Comparison of ENCODE assay signal across 8 cellular contexts in genomic region chr21:26070822-26071425, GRCh38.
DNase-seq lines count a peak whose midpoint lies in the region; ATAC-seq and TF ChIP-seq lines count a peak whose summit lies in the region.

No MANE protein-coding gene starts in this region.

- H3K27ac ChIP-seq in brain microvascular endothelial cell (peak overlapping the region; percentile 36), mesodermal cell (ENCODE audit: low read depth, low read length, severe bottlenecking) (peak overlapping the region; percentile 43)

- H3K4me1 ChIP-seq in mesodermal cell (ENCODE audit: control insufficient read depth, insufficient read depth, low read length, poor library complexity, severe bottlenecking) = peaks cover 49% of the 10 kb centered on the region

- TF ChIP-seq CTCF in brain microvascular endothelial cell (IDR thresholded peaks at IDR 0.05; ENCODE audit: low read depth, low read length, missing control alignments) = no peak

- H3K36me3 ChIP-seq in brain microvascular endothelial cell (replicated peaks) = no peaks in the 10 kb centered on the region
- H3K36me3 ChIP-seq in mesodermal cell (ENCODE audit: control insufficient read depth, insufficient read depth, low read length) = no peaks in the 10 kb centered on the region

- H3K27me3 ChIP-seq in brain microvascular endothelial cell (replicated peaks) = no peaks in the 10 kb centered on the region

- in situ Hi-C loops in brain microvascular endothelial cell (cut with HindIII; ENCODE audit: low pct_ligation_motif_present, low sequenced_read_pairs) = no loop called here

- no peak for ATAC-seq in HG02678 (IDR thresholded peaks at IDR 0.05; ENCODE audit: unreplicated experiment)

- 57 to 63% methylated on average over 8 of the region's 8 CpGs for WGBS in mesodermal cell (ENCODE audit: insufficient coverage in 2 of 2), 2 experiments

- H3K9me3 ChIP-seq in mesodermal cell (ENCODE audit: control insufficient read depth, low read length) = no peaks in the 10 kb centered on the region

- DNase-seq in stimulated activated CD4-positive, alpha-beta T cell treated with anti-CD3 and anti-CD28 coated beads, Interleukin-15, amount 100 ng/mL, for 24 hours = peak; percentile 32
- DNase-seq in stimulated activated CD4-positive, alpha-beta T cell treated with anti-CD3 and anti-CD28 coated beads, Interleukin-2, amount 100 ng/mL, for 48 hours = no peak
- peak; percentile 74 for DNase-seq in NCI-H2171 treated with DMSO at 0.1 percent for 48 hours (lab: John Stamatoyannopoulos, UW)
- DNase-seq in brain microvascular endothelial cell = peak; percentile 48
- no peak for DNase-seq in NCI-H1930 (lab: John Stamatoyannopoulos, UW)
- DNase-seq in Kasumi-1 (lab: John Stamatoyannopoulos, UW) = no peak

- H3K4me3 ChIP-seq in brain microvascular endothelial cell (ENCODE audit: low read depth, low read length) (no peak overlapping the region), mesodermal cell (ENCODE audit: extremely low read depth, insufficient read depth, low read length, poor library complexity, severe bottlenecking) (no peak overlapping the region)

Comparison
In these comparisons a context has a peak if more than half of its experiments do, and no peak if none do; other contexts are left out.
1. DNase-seq: peak in stimulated activated CD4-positive, alpha-beta T cell treated with anti-CD3 and anti-CD28 coated beads, Interleukin-15, amount 100 ng/mL, for 24 hours (single experiment), NCI-H2171 treated with DMSO at 0.1 percent for 48 hours (single experiment) and brain microvascular endothelial cell (single experiment); none in stimulated activated CD4-positive, alpha-beta T cell treated with anti-CD3 and anti-CD28 coated beads, Interleukin-2, amount 100 ng/mL, for 48 hours (0 of 2), NCI-H1930 (0 of 2) and Kasumi-1 (0 of 2).